ENCODE assay signal across 1 cellular context in genomic region chr5:78699565-78700143, GRCh38.
A peak's percentile ranks its signal among the peaks of the same experiment; 100 is the strongest.
TF ChIP-seq lines count a peak whose summit lies in the region.

No MANE protein-coding gene starts in this region.

TF ChIP-seq in HCT116, 20 proteins besides CTCF, POLR2A, EP300 and RAD21 (continued from another document):
- TF ChIP-seq EZH2 (IDR thresholded peaks at IDR 0.05), result no peak
- no peak for TF ChIP-seq EZH2phosphoT487 (IDR thresholded peaks at IDR 0.05; ENCODE audit: borderline replicate concordance)
- TF ChIP-seq ZFX (IDR thresholded peaks at IDR 0.05), result no peak
- TF ChIP-seq ELF1 (IDR thresholded peaks at IDR 0.05; ENCODE audit: borderline replicate concordance, low read depth), result no peak
- peak; percentile 84 for TF ChIP-seq CEBPB (IDR thresholded peaks at IDR 0.05; ENCODE audit: low read depth)
- peak; percentile 94 for TF ChIP-seq FOSL1 (IDR thresholded peaks at IDR 0.05; ENCODE audit: low read depth)
- TF ChIP-seq ZNF274 (IDR thresholded peaks at IDR 0.05; ENCODE audit: low read depth, low read length), result no peak
- TF ChIP-seq MAX (IDR thresholded peaks at IDR 0.05), result peak; percentile 84
- peak; percentile 49 for TF ChIP-seq YY1 (IDR thresholded peaks at IDR 0.05; ENCODE audit: extremely low read depth, insufficient replicate concordance, low read depth, low read length)
- TF ChIP-seq TCF7L2 (IDR thresholded peaks at IDR 0.05; ENCODE audit: borderline replicate concordance, extremely low read depth, insufficient read depth, insufficient read length), result peak; percentile 88
- TF ChIP-seq SRF (IDR thresholded peaks at IDR 0.05; ENCODE audit: low read depth), result peak; percentile 87
